Comparison of ENCODE assay signal across 26 cellular contexts in genomic region chr7:25240896-25241295, GRCh38. TPM values are rescaled to one million over a fixed set of nuclear protein-coding genes. Genes with fewer than 3 reads are reported as not detected.
"Had no signal": no experiment of that assay in that cellular context is flagged by ENCODE, and none has a peak within 500 bp of the region (broad histone marks: within the 10 kb centered on the region; RNA-seq: fewer than 3 reads in every experiment).

No MANE protein-coding gene starts in this region.

- FAIRE-seq: HTR-8/SVneo, K562 had no signal

- H3K9ac ChIP-seq: KMS-11 had no signal

- H3K4me1 ChIP-seq: SJSA1 had no signal

- H3K4me3 ChIP-seq: K562, SJSA1, SK-N-MC had no signal

- H3K27ac ChIP-seq: HL-60, KMS-11, SJSA1, SK-N-MC had no signal

- ATAC-seq: K562, Panc1 had no signal

- H3K4me2 ChIP-seq: KMS-11 had no signal

- H3K36me3 ChIP-seq: SJSA1 had no signal

- H3K9me3 ChIP-seq: SJSA1 had no signal

- DNase-seq: Kasumi-1, MV-4-11, NCI-H1048, NCI-H1105, NCI-H1417, NCI-H1436 treated with DMSO at 0.1 percent for 48 hours, NCI-H1694, NCI-H187 treated with DMSO at 0.1 percent for 48 hours, NCI-H2029 treated with DMSO at 0.1 percent for 48 hours, NCI-H2107, NCI-H2227 treated with DMSO at 0.1 percent for 48 hours, NCI-H524, NCI-H526 treated with DMSO at 0.1 percent for 48 hours, NCI-H748 treated with DMSO at 0.1 percent for 48 hours, SHP77 treated with DMSO at 0.1 percent for 48 hours had no signal

RNA-seq across cellular contexts. Expression of gene NPVF, which starts 12.6 kb away (rescaled TPM):
- total RNA-seq: K562, M059J, NCI-H460, Right ventricle myocardium inferior, SJSA1 had no signal
- polyA plus RNA-seq: IgD-negative memory B cell, K562 had no signal
